1 cellular context compared by ENCODE assay signal in the genomic region with DNA sequence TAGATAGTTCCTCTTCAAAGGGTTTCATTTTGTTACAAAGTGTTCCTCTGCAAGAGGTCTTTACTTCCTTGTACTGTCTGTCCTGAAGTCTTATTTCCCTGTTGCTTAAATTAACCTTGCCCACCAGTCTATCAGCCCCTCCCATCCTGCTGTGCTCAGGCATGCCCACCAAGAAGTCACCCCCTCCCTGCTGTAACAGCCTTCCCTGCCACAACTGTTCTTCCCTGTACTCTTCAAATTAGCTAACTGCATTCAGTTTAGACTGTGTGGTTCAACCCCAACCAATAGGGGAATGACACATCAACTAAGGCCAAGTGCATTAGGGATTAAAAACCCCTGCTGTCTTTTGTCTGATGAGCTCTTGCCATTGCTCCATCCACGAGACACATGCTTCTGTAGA.
TF ChIP-seq lines count a peak whose summit lies in the region.

No MANE protein-coding gene starts in this region.

TF ChIP-seq in HepG2, 621 proteins besides CTCF, POLR2A, EP300 and RAD21:
- no peak for TF ChIP-seq ZNF430 (CRISPR knock-in tag; IDR thresholded peaks at IDR 0.05)
- no peak for TF ChIP-seq ZNF33A (CRISPR knock-in tag; IDR thresholded peaks at IDR 0.05; ENCODE audit: borderline replicate concordance)
- TF ChIP-seq THYN1 (CRISPR knock-in tag; IDR thresholded peaks at IDR 0.05; ENCODE audit: borderline replicate concordance, low read depth), result no peak
- no peak for TF ChIP-seq FOSL2 (CRISPR knock-in tag; IDR thresholded peaks at IDR 0.05)
- no peak for TF ChIP-seq TAF1 (CRISPR knock-in tag; IDR thresholded peaks at IDR 0.05)
- TF ChIP-seq, protein P1, sequence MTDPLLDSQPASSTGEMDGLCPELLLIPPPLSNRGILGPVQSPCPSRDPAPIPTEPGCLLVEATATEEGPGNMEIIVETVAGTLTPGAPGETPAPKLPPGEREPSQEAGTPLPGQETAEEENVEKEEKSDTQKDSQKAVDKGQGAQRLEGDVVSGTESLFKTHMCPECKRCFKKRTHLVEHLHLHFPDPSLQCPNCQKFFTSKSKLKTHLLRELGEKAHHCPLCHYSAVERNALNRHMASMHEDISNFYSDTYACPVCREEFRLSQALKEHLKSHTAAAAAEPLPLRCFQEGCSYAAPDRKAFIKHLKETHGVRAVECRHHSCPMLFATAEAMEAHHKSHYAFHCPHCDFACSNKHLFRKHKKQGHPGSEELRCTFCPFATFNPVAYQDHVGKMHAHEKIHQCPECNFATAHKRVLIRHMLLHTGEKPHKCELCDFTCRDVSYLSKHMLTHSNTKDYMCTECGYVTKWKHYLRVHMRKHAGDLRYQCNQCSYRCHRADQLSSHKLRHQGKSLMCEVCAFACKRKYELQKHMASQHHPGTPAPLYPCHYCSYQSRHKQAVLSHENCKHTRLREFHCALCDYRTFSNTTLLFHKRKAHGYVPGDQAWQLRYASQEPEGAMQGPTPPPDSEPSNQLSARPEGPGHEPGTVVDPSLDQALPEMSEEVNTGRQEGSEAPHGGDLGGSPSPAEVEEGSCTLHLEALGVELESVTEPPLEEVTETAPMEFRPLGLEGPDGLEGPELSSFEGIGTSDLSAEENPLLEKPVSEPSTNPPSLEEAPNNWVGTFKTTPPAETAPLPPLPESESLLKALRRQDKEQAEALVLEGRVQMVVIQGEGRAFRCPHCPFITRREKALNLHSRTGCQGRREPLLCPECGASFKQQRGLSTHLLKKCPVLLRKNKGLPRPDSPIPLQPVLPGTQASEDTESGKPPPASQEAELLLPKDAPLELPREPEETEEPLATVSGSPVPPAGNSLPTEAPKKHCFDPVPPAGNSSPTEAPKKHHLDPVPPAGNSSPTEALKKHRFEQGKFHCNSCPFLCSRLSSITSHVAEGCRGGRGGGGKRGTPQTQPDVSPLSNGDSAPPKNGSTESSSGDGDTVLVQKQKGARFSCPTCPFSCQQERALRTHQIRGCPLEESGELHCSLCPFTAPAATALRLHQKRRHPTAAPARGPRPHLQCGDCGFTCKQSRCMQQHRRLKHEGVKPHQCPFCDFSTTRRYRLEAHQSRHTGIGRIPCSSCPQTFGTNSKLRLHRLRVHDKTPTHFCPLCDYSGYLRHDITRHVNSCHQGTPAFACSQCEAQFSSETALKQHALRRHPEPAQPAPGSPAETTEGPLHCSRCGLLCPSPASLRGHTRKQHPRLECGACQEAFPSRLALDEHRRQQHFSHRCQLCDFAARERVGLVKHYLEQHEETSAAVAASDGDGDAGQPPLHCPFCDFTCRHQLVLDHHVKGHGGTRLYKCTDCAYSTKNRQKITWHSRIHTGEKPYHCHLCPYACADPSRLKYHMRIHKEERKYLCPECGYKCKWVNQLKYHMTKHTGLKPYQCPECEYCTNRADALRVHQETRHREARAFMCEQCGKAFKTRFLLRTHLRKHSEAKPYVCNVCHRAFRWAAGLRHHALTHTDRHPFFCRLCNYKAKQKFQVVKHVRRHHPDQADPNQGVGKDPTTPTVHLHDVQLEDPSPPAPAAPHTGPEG (CRISPR knock-in tag; IDR thresholded peaks at IDR 0.05), result no peak
- no peak for TF ChIP-seq SPEN (CRISPR knock-in tag; IDR thresholded peaks at IDR 0.05; ENCODE audit: low read depth)
- TF ChIP-seq CEBPG (CRISPR knock-in tag; IDR thresholded peaks at IDR 0.05), result no peak
